Comparison of ENCODE assay signal across 24 cellular contexts in the genomic region with DNA sequence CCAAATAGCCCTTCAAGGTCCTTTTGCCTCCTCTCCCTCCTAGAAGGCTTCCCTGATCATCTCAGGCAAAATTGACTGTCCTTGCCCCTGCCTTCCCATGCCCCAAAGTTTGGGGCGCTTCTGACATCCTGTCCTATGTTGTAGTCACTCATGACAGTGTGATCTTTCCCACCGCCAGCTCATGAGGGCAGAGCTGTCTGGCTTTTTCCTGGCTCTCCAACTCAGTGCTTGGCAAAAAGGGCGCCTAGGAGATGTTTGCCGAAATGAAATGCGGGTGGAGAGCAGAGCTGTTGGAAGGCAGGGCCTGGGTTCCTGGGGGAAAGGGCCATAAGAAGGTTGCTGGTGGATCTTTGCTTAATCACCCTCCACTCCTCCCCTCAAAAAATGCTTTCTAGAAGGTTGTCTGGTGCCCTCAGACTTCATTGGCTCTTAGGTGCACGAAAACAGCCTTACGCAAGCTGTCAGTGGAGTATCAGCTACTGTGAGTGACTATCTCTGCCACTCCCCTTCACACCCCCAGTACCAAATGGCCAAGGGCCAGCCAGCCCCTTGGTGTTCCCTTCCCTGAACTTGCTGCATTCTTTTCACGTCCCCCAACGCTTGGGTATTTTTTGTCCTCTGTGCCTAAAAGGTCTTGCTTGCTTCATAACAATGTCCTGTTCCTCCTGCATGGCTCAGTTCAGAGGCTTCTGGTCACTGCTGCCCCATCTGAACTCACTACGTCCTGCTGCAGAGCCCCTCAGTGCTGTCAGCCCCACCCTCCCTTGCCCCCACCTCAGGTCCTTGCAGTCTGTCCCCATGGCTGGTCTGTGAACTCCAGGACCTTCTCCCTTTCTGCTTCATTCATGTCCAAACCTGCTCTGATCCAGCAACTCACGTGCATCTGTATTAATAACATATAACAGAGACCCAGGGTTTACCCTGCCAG. TPM values are rescaled to one million over a fixed set of nuclear protein-coding genes. Genes with fewer than 3 reads are reported as not detected.
DNase-seq lines count a peak whose midpoint lies in the region; ATAC-seq, FAIRE-seq and TF ChIP-seq lines count a peak whose summit lies in the region.
"Had no signal": no experiment of that assay in that cellular context is flagged by ENCODE, and none has a peak within 500 bp of the region (broad histone marks: within the 10 kb centered on the region; RNA-seq: fewer than 3 reads in every experiment).

No MANE protein-coding gene starts in this region.

- peaks cover 0 to 3% (median 0%) of the 10 kb centered on the region in 4 experiments; a peak in 3 of 7 replicates for H3K27me3 ChIP-seq in H1 (replicated peaks in 1 of 4; ENCODE audit: control insufficient read depth in 3 of 4, extremely low read depth in 1 of 4, insufficient read depth in 3 of 4, low read length in 3 of 4)
- H3K27me3 ChIP-seq: testis had no signal

- no peak overlapping the region for H3K4me3 ChIP-seq in H1 (ENCODE audit: extremely low read depth in 1 of 4, insufficient read depth in 2 of 4, low read depth in 3 of 4, low read length in 4 of 4)
- H3K4me3 ChIP-seq: lower lobe of right lung, psoas muscle, smooth muscle cell, testis had no signal

- no peak overlapping the region for H3K9ac ChIP-seq in H1 (replicated peaks in 1 of 4; ENCODE audit: extremely low read depth in 1 of 4, low read depth in 3 of 4, low read length in 3 of 4)

- POLR2A ChIA-PET in activated CD4-positive, alpha-beta T cell treated with anti-CD3 and anti-CD28 coated beads, Interleukin-2, amount 10 ng/mL, durations not matched to agents 7 days and 5 days (lab: Charles Lee): no interaction called here
- POLR2A ChIA-PET in GM10248 (lab: Yijun Ruan, JAX) (no interaction called here), H1 (lab: Charles Lee; ENCODE audit: partially characterized antibody) (interaction anchor here (1.2 kb wide), 1 partner anchor 157 kb away, joined by 3 read pairs; no protein-coding TSS in a partner anchor)

- H4K8ac ChIP-seq in H1 (ENCODE audit: extremely low read depth, insufficient read depth, low read length): no peak overlapping the region

- H3K9me3 Mint-ChIP-seq in activated CD4-positive, alpha-beta T cell treated with anti-CD3 and anti-CD28 coated beads, Interleukin-2, amount 10 ng/mL, durations not matched to agents 7 days and 5 days: no peaks in the 10 kb centered on the region
- no peaks in the 10 kb centered on the region for H3K9me3 Mint-ChIP-seq in osteocyte (ENCODE audit: unreplicated experiment)
- H3K9me3 Mint-ChIP-seq: activated B cell treated with CpG ODN at 0.5 μM for 24 hours had no signal

- H3K14ac ChIP-seq in H1 (ENCODE audit: insufficient read length): no peak overlapping the region

- ATAC-seq in HG03571 (IDR thresholded peaks at IDR 0.05; ENCODE audit: unreplicated experiment): no peak
- ATAC-seq: lower lobe of right lung, psoas muscle had no signal

- no peak overlapping the region for H4K5ac ChIP-seq in H1 (ENCODE audit: insufficient read length, low read depth, low read length)

- DNase-seq in activated CD4-positive, alpha-beta T cell treated with anti-CD3 and anti-CD28 coated beads, Interleukin-2, amount 10 ng/mL, durations not matched to agents 7 days and 5 days: no peak
- DNase-seq in activated CD4-positive, alpha-beta T cell treated with anti-CD3 and anti-CD28 coated beads, Interleukin-2, amount 50 U/mL, for 1 hour: no peak
- peak; percentile 3 for DNase-seq in GM10248 (ENCODE audit: extremely low spot score)
- DNase-seq in H1 (ENCODE audit: low read depth in 1 of 2, low spot score in 2 of 2): peak in 1 of 2 experiments; percentile 23
- peak; percentile 60 for DNase-seq in osteocyte (ENCODE audit: extremely low spot score, unreplicated experiment)
- no peak for DNase-seq in stimulated activated CD4-positive, alpha-beta T cell treated with anti-CD3 and anti-CD28 coated beads, Interleukin-2, amount 100 ng/mL, for 24 hours
- DNase-seq in LoVo (ENCODE audit: low spot score): no peak
- DNase-seq: activated B cell treated with CpG ODN at 0.5 μM for 24 hours; activated naive CD4-positive, alpha-beta T cell treated with Interleukin-2 at 50 U/mL for 16 hours; cortex of kidney; DND-41; lower lobe of right lung; NCI-H1092 treated with DMSO at 0.1 percent for 48 hours; NCI-H2081 treated with DMSO at 0.1 percent for 48 hours; NCI-H510A treated with DMSO at 0.1 percent for 48 hours; psoas muscle; SHP77; stimulated activated CD8-positive, alpha-beta memory T cell treated with anti-CD3 and anti-CD28 coated beads, Interleukin-4, amount 100 ng/mL, for 48 hours; testis had no signal

- no peak for TF ChIP-seq RAD21 in H1 (IDR thresholded peaks at IDR 0.05 in 1 of 2, conservative IDR thresholded peaks at IDR 0.05 in 1 of 2; ENCODE audit: low read depth in 2 of 2, low read length in 2 of 2)

- no peaks in the 10 kb centered on the region for H3K9me3 ChIP-seq in H1 (ENCODE audit: insufficient read depth in 2 of 2, low read depth in 1 of 2, low read length in 1 of 2)
- H3K9me3 ChIP-seq: lower lobe of right lung, psoas muscle, testis had no signal

- TF ChIP-seq CTCF in GM10248 (IDR thresholded peaks at IDR 0.05; ENCODE audit: control extremely low read depth, extremely low read depth, low read depth, missing control alignments): no peak
- TF ChIP-seq CTCF in H1 (IDR thresholded peaks at IDR 0.05; ENCODE audit: control extremely low read depth in 1 of 3, insufficient read depth in 1 of 3, low read depth in 1 of 3, low read length in 3 of 3): no peak
- TF ChIP-seq CTCF in osteocyte (IDR thresholded peaks at IDR 0.05): no peak

- no peaks in the 10 kb centered on the region for H3K36me3 Mint-ChIP-seq in activated CD4-positive, alpha-beta T cell treated with anti-CD3 and anti-CD28 coated beads, Interleukin-2, amount 10 ng/mL, durations not matched to agents 7 days and 5 days (ENCODE audit: low read depth)
- H3K36me3 Mint-ChIP-seq in osteocyte (ENCODE audit: unreplicated experiment): no peaks in the 10 kb centered on the region

- H3K27ac Mint-ChIP-seq in activated CD4-positive, alpha-beta T cell treated with anti-CD3 and anti-CD28 coated beads, Interleukin-2, amount 10 ng/mL, durations not matched to agents 7 days and 5 days: peak overlapping the region; percentile 63
- no peak overlapping the region for H3K27ac Mint-ChIP-seq in osteocyte (ENCODE audit: unreplicated experiment)
- H3K27ac Mint-ChIP-seq: activated B cell treated with CpG ODN at 0.5 μM for 24 hours had no signal

- H3K4ac ChIP-seq in H1 (replicated peaks; ENCODE audit: insufficient read length, low read depth, low read length): no peak overlapping the region

- H3K4me2 ChIP-seq in H1 (ENCODE audit: insufficient read depth in 1 of 2, low read depth in 2 of 2, low read length in 2 of 2): no peak overlapping the region
- H3K4me2 ChIP-seq: smooth muscle cell had no signal

- peaks cover 3% of the 10 kb centered on the region; the same call in 1 of the 2 replicates for H3K79me1 ChIP-seq in H1 (ENCODE audit: low read depth, low read length)

- no peaks in the 10 kb centered on the region for H3K36me3 ChIP-seq in H1 (ENCODE audit: control insufficient read depth in 2 of 4, insufficient read depth in 4 of 4, low read length in 3 of 4)
- H3K36me3 ChIP-seq: lower lobe of right lung had no signal

- peaks cover 0 to 8% (median 6%) of the 10 kb centered on the region in 4 experiments; a peak in 3 of 7 replicates for H3K4me1 ChIP-seq in H1 (replicated peaks in 1 of 4; ENCODE audit: control insufficient read depth in 3 of 4, insufficient read depth in 4 of 4, low read length in 3 of 4)

- no peak for TF ChIP-seq EP300 in H1 (IDR thresholded peaks at IDR 0.05; ENCODE audit: borderline replicate concordance in 1 of 2, low read depth in 2 of 2, low read length in 2 of 2)

- 0 out of 2 replicates have a peak overlapping the region, but pooled peaks have one; percentile 39 for H2AK5ac ChIP-seq in H1 (ENCODE audit: low read depth, low read length)

- no peak overlapping the region for H3K27ac ChIP-seq in H1 (ENCODE audit: low read depth, low read length)
- H3K27ac ChIP-seq: C4-2B, lower lobe of right lung, psoas muscle, testis had no signal

- no peak overlapping the region for H2BK120ac ChIP-seq in H1 (replicated peaks; ENCODE audit: low read depth, low read length)

- no peak for TF ChIP-seq POLR2A in H1 (IDR thresholded peaks at IDR 0.05; ENCODE audit: control extremely low read depth in 1 of 2, low read depth in 2 of 2, low read length in 2 of 2)

- no peak overlapping the region for H2AFZ ChIP-seq in H1 (ENCODE audit: low read length)

- peaks cover 6% of the 10 kb centered on the region for H3K23me2 ChIP-seq in H1 (ENCODE audit: low read depth, low read length)

- no peak overlapping the region for H3K4me3 Mint-ChIP-seq in activated CD4-positive, alpha-beta T cell treated with anti-CD3 and anti-CD28 coated beads, Interleukin-2, amount 10 ng/mL, durations not matched to agents 7 days and 5 days
- H3K4me3 Mint-ChIP-seq in osteocyte (ENCODE audit: unreplicated experiment): no peak overlapping the region
- H3K4me3 Mint-ChIP-seq: activated B cell treated with CpG ODN at 0.5 μM for 24 hours had no signal

- CTCF ChIA-PET in activated CD4-positive, alpha-beta T cell treated with anti-CD3 and anti-CD28 coated beads, Interleukin-2, amount 10 ng/mL, durations not matched to agents 7 days and 5 days (lab: Charles Lee): no interaction called here
- CTCF ChIA-PET in GM10248 (lab: Yijun Ruan, JAX): interaction anchor here (0.9 kb wide), 1 partner anchor 254 kb away, joined by 4 read pairs; no protein-coding TSS in a partner anchor
- CTCF ChIA-PET in H1 (lab: Charles Lee; ENCODE audit: partially characterized antibody): interaction anchor here (0.8 to 2.9 kb wide), 8 partner anchors 9 to 358 kb away, joined by 3 to 10 read pairs (median 4); no protein-coding TSS in a partner anchor

- H3K23ac ChIP-seq in H1 (ENCODE audit: insufficient read length): no peak overlapping the region

- peaks cover 0 to 2% of the 10 kb centered on the region in 2 experiments for H4K20me1 ChIP-seq in H1 (replicated peaks in 1 of 2; ENCODE audit: control insufficient read depth in 1 of 2, insufficient read depth in 2 of 2, low read length in 2 of 2)

- no peak overlapping the region for H3K18ac ChIP-seq in H1 (ENCODE audit: extremely low read depth, low read length)

- H3K4me1 Mint-ChIP-seq in activated CD4-positive, alpha-beta T cell treated with anti-CD3 and anti-CD28 coated beads, Interleukin-2, amount 10 ng/mL, durations not matched to agents 7 days and 5 days: peaks cover 21% of the 10 kb centered on the region
- H3K4me1 Mint-ChIP-seq in osteocyte (ENCODE audit: unreplicated experiment): peaks cover 22% of the 10 kb centered on the region

- no peak for FAIRE-seq in H1 (lab: Jason Lieb, UNC)
- FAIRE-seq: A204.1, H54 had no signal

- peaks cover 2% of the 10 kb centered on the region for H3K27me3 Mint-ChIP-seq in activated CD4-positive, alpha-beta T cell treated with anti-CD3 and anti-CD28 coated beads, Interleukin-2, amount 10 ng/mL, durations not matched to agents 7 days and 5 days
- H3K27me3 Mint-ChIP-seq in osteocyte (ENCODE audit: unreplicated experiment): no peaks in the 10 kb centered on the region
- H3K27me3 Mint-ChIP-seq: activated B cell treated with CpG ODN at 0.5 μM for 24 hours had no signal

- H2BK15ac ChIP-seq in H1 (ENCODE audit: low read length): no peak overlapping the region

- no peak overlapping the region for H4K91ac ChIP-seq in H1 (replicated peaks; ENCODE audit: insufficient read length, low read length)

- no peak overlapping the region for H3K56ac ChIP-seq in H1 (replicated peaks; ENCODE audit: insufficient read length, low read depth, low read length)

- H2BK12ac ChIP-seq in H1 (ENCODE audit: low read depth, low read length): no peak overlapping the region

- 83% methylated on average over 11 of the region's 11 CpGs; no CpG with 5 or more reads in 1 of the 2 experiments for WGBS in H1 (ENCODE audit: extremely low coverage in 1 of 2, insufficient coverage in 1 of 2, insufficient read length in 1 of 2, insufficient replicate concordance in 2 of 2, low coverage in 1 of 2, low lambda C conversion rate in 2 of 2, missing lambda C conversion rate in 1 of 2), 2 experiments

- 0 out of 4 replicates have a peak, but pooled peaks cover 0 to 6% of the 10 kb centered on the region in 2 experiments for H3K79me2 ChIP-seq in H1 (ENCODE audit: control insufficient read depth in 1 of 2, insufficient read depth in 2 of 2, low read length in 2 of 2)

- H2BK5ac ChIP-seq in H1 (ENCODE audit: low read depth, low read length): no peak overlapping the region

- no peak overlapping the region for H2BK20ac ChIP-seq in H1 (ENCODE audit: low read length)

RNA-seq across cellular contexts. Expression of gene SLC25A51, which starts 2.6 kb away (rescaled TPM):
- 10 to 100 TPM; 30.5 to 36.8 TPM for total RNA-seq in activated CD4-positive, alpha-beta T cell treated with anti-CD3 and anti-CD28 coated beads, Interleukin-2, amount 10 ng/mL, durations not matched to agents 7 days and 5 days
- 14.5 and 16.8 TPM in 2 replicates for total RNA-seq in H1 (2021; fragmentation: NEBNext Ultra II Directional; extraction: Animal tissue kit (Norgen Biotek cat#: 25700))
- polyA plus RNA-seq in H1 (2011; rRNA removed): 5.4 and 8.0 TPM in 2 replicates
- polyA plus RNA-seq in H1 (2011; cell fraction: cytosol; rRNA removed): 6.3 TPM
- polyA plus RNA-seq in H1 (2011; cell fraction: nucleus; rRNA removed): 6.7 TPM
- 5.5 to 7.7 TPM (median 6.4 TPM) in 4 replicates for polyA plus RNA-seq in H1 (2012, experiment 1 of 2)
- polyA plus RNA-seq in H1 (2012, experiment 2 of 2): 1.9 TPM
- polyA plus RNA-seq in H1 (2013, experiment 1 of 2): 8.0 TPM
- polyA plus RNA-seq in H1 (2013, experiment 2 of 2): 7.4 TPM
- polyA minus RNA-seq in H1 (2011; rRNA and poly(A)+ RNA removed): 37.8 and 43.4 TPM in 2 replicates
- 11.3 TPM for polyA minus RNA-seq in H1 (2011; cell fraction: cytosol; rRNA and poly(A)+ RNA removed)
- polyA minus RNA-seq in H1 (2011; cell fraction: nucleus; rRNA and poly(A)+ RNA removed): 28.6 TPM
- 37.5 and 43.2 TPM in 2 replicates for total RNA-seq in osteocyte

Comparison
In these comparisons a context has a peak if more than half of its experiments do, and no peak if none do; other contexts are left out.
1. DNase-seq: peak in GM10248 (single experiment) and osteocyte (single experiment); none in activated CD4-positive, alpha-beta T cell treated with anti-CD3 and anti-CD28 coated beads, Interleukin-2, amount 10 ng/mL, durations not matched to agents 7 days and 5 days (single experiment), activated CD4-positive, alpha-beta T cell treated with anti-CD3 and anti-CD28 coated beads, Interleukin-2, amount 50 U/mL, for 1 hour (single experiment), stimulated activated CD4-positive, alpha-beta T cell treated with anti-CD3 and anti-CD28 coated beads, Interleukin-2, amount 100 ng/mL, for 24 hours (0 of 2) and LoVo (single experiment).